24 cellular contexts compared by ENCODE assay signal in the genomic region with DNA sequence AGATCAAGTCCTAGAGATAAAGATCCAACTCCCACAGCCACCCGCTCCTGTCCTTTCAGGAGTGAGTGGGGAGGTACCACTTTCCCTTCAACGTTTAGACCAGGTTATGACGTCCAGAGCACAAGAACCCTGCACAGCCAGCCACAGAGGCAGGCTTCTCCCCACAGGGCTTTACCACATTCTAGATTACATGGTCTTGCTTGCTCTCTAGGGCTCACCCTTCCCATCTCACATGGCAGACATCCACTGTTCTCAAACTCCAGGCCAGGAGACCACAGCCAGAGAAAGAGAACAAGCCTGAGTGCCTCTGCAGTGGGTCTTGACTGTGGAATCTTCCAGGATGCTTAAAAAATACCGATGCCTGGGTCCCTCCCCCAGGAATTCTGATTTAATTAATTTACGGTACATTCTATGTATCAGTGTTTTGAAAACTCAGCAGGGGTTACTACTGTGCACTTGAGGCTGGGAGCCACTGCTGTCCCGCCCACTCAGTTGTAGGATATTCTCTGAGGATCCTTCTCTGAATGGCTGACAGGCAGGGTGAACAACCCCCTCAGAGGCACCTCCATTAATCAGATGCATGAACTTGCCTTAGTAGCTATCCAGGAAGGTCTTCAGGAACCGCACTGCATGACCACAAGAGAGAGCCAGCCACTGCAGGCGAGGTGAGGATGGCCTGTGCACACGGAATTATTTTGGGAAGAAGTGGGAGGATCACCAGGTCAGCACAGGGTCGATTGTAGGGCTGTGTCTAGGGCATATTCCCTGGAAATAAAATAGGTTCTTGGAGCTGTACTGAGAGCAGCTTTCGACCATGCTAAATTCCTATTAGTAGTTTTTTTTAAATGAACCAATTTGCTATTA. TPM values are rescaled to one million over a fixed set of nuclear protein-coding genes. Genes with fewer than 3 reads are reported as not detected.
DNase-seq lines count a peak whose midpoint lies in the region; ATAC-seq and TF ChIP-seq lines count a peak whose summit lies in the region.
"Had no signal": no experiment of that assay in that cellular context is flagged by ENCODE, and none has a peak within 500 bp of the region (broad histone marks: within the 10 kb centered on the region; RNA-seq: fewer than 3 reads in every experiment).

No MANE protein-coding gene starts in this region.

- peak overlapping the region; percentile 29; the same call in 1 of the 2 replicates for H3K27ac Mint-ChIP-seq in WTC11

- TF ChIP-seq CTCF in HEK293 (tag by site-specific recombination; IDR thresholded peaks at IDR 0.05) = no peak
- TF ChIP-seq CTCF in WTC11 (IDR thresholded peaks at IDR 0.05) = no peak
- no peak for TF ChIP-seq CTCF in esophagus muscularis mucosa (IDR thresholded peaks at IDR 0.05)

- H3K4me3 ChIP-seq in HEK293 (ENCODE audit: low read depth, low read length) = no peak overlapping the region
- no peak overlapping the region for H3K4me3 ChIP-seq in esophagus muscularis mucosa
- no peak overlapping the region for H3K4me3 ChIP-seq in mesendoderm (ENCODE audit: low read length)
- H3K4me3 ChIP-seq: BLaER1 treated with 17β-estradiol and CSF1 and Interleukin-3, amounts not matched to agents 10 nM and 100 nM had no signal

- H3K23ac ChIP-seq in mesendoderm (ENCODE audit: low read length) = no peak overlapping the region

- DNase-seq in WTC11 (ENCODE audit: low spot score) = no peak
- peak; percentile 89 for DNase-seq in esophagus muscularis mucosa (ENCODE audit: extremely low spot score)
- peak; percentile 14 for DNase-seq in mesendoderm
- no peak for DNase-seq in dedifferentiated amniotic fluid mesenchymal stem cell (ENCODE audit: extremely low spot score)
- DNase-seq in NCI-H526 treated with DMSO at 0.1 percent for 48 hours (lab: John Stamatoyannopoulos, UW) = no peak
- no peak for DNase-seq in activated naive CD4-positive, alpha-beta T cell (lab: John Stamatoyannopoulos, UW)
- DNase-seq: ACHN; Caco-2; CD4-positive, alpha-beta memory T cell; DND-41; H7; NCI-H1092 treated with DMSO at 0.1 percent for 48 hours; NCI-H1436 treated with DMSO at 0.1 percent for 48 hours; NCI-H1930; NCI-H2227 treated with DMSO at 0.1 percent for 48 hours; NCI-H510A treated with DMSO at 0.1 percent for 48 hours; SHP77; SW 1271 had no signal

- H2BK120ac ChIP-seq in mesendoderm (ENCODE audit: low read depth, low read length) = no peak overlapping the region

- peaks cover 4% of the 10 kb centered on the region; the same call in 1 of the 2 replicates for H3K36me3 Mint-ChIP-seq in WTC11

- no peak overlapping the region for H3K4ac ChIP-seq in mesendoderm (ENCODE audit: low read depth, low read length)

- POLR2A ChIA-PET in HEK293 (lab: Yijun Ruan, JAX) (no interaction called here), WTC11 (lab: Charles Lee) (no interaction called here)

- no peak for TF ChIP-seq EP300 in esophagus muscularis mucosa (IDR thresholded peaks at IDR 0.05)

- H3K4me2 ChIP-seq in mesendoderm (ENCODE audit: low read length) = no peak overlapping the region
- H3K4me2 ChIP-seq: BLaER1 treated with 17β-estradiol and CSF1 and Interleukin-3, amounts not matched to agents 10 nM and 100 nM; KMS-11 had no signal

- no peak overlapping the region for H2BK5ac ChIP-seq in mesendoderm (ENCODE audit: low read length)

- H2AK5ac ChIP-seq in mesendoderm (ENCODE audit: low read length) = no peak overlapping the region

- ATAC-seq in WTC11 = no peak
- no peak for ATAC-seq in GM21390 (IDR thresholded peaks at IDR 0.05; ENCODE audit: unreplicated experiment)

- H2BK15ac ChIP-seq in mesendoderm (replicated peaks; ENCODE audit: low read depth) = no peak overlapping the region

- H3K18ac ChIP-seq in mesendoderm (ENCODE audit: low read length) = no peak overlapping the region

- H3K79me2 ChIP-seq in mesendoderm (ENCODE audit: control insufficient read depth, insufficient read depth, low read length) = no peaks in the 10 kb centered on the region

- H4K5ac ChIP-seq in mesendoderm (ENCODE audit: low read length) = no peak overlapping the region

- intact Hi-C loops in esophagus muscularis mucosa (cut with DNase I) = no loop called here

- H3K9me3 ChIP-seq in HEK293 (ENCODE audit: control insufficient read depth, insufficient read depth, low read depth, low read length) (no peaks in the 10 kb centered on the region), esophagus muscularis mucosa (no peaks in the 10 kb centered on the region)
- H3K9me3 ChIP-seq: BLaER1 treated with 17β-estradiol and CSF1 and Interleukin-3, amounts not matched to agents 10 nM and 100 nM; Caco-2 had no signal

- no peak for TF ChIP-seq POLR2A in esophagus muscularis mucosa (IDR thresholded peaks at IDR 0.05; ENCODE audit: low read depth)

- H3K4me3 Mint-ChIP-seq in WTC11 = no peak overlapping the region
- H3K4me3 Mint-ChIP-seq: CD4-positive, alpha-beta memory T cell had no signal

- H3K27ac ChIP-seq in HEK293 (ENCODE audit: extremely low read depth, low read depth, low read length) (no peak overlapping the region), esophagus muscularis mucosa (replicated peaks in 1 of 4) (no peak overlapping the region), mesendoderm (ENCODE audit: low read depth, low read length) (no peak overlapping the region)
- H3K27ac ChIP-seq: BLaER1 treated with 17β-estradiol and CSF1 and Interleukin-3, amounts not matched to agents 10 nM and 100 nM; HL-60; KMS-11 had no signal

- H3K27me3 Mint-ChIP-seq in WTC11 (ENCODE audit: low read depth) = no peaks in the 10 kb centered on the region
- H3K27me3 Mint-ChIP-seq: CD4-positive, alpha-beta memory T cell had no signal

- WGBS in esophagus muscularis mucosa = 80% methylated on average over 11 of the region's 11 CpGs
- no CpG with 5 or more reads among the region's 11 CpGs for WGBS in mesendoderm (ENCODE audit: extremely low coverage, insufficient coverage, low lambda C conversion rate)

- no peaks in the 10 kb centered on the region for H3K4me1 Mint-ChIP-seq in WTC11

- H3K27me3 ChIP-seq in esophagus muscularis mucosa = no peaks in the 10 kb centered on the region
- H3K27me3 ChIP-seq in mesendoderm (ENCODE audit: insufficient read depth, low read length, poor library complexity) = no peaks in the 10 kb centered on the region
- H3K27me3 ChIP-seq: BLaER1 treated with 17β-estradiol and CSF1 and Interleukin-3, amounts not matched to agents 10 nM and 100 nM had no signal

- no peak overlapping the region for H3K56ac ChIP-seq in mesendoderm (ENCODE audit: low read length)

- no peaks in the 10 kb centered on the region for H3K79me1 ChIP-seq in mesendoderm (ENCODE audit: low read length)

- no peak overlapping the region for H3K9ac ChIP-seq in mesendoderm (ENCODE audit: low read length)
- H3K9ac ChIP-seq: BLaER1 treated with 17β-estradiol and CSF1 and Interleukin-3, amounts not matched to agents 10 nM and 100 nM; KMS-11 had no signal

- H3K36me3 ChIP-seq in HEK293 (ENCODE audit: control insufficient read depth in 2 of 2, insufficient read depth in 1 of 2, low read length in 2 of 2) (no peaks in the 10 kb centered on the region), esophagus muscularis mucosa (no peaks in the 10 kb centered on the region), mesendoderm (ENCODE audit: control insufficient read depth, insufficient read depth, low read length) (no peaks in the 10 kb centered on the region)
- H3K36me3 ChIP-seq: BLaER1 treated with 17β-estradiol and CSF1 and Interleukin-3, amounts not matched to agents 10 nM and 100 nM had no signal

- no peaks in the 10 kb centered on the region for H3K4me1 ChIP-seq in HEK293 (ENCODE audit: control insufficient read depth, insufficient read depth, low read length)
- no peaks in the 10 kb centered on the region for H3K4me1 ChIP-seq in esophagus muscularis mucosa
- no peaks in the 10 kb centered on the region for H3K4me1 ChIP-seq in mesendoderm (ENCODE audit: control insufficient read depth, low read depth, low read length)
- H3K4me1 ChIP-seq: BLaER1 treated with 17β-estradiol and CSF1 and Interleukin-3, amounts not matched to agents 10 nM and 100 nM; Caco-2 had no signal

- H4K8ac ChIP-seq in mesendoderm (ENCODE audit: low read depth, low read length) = no peak overlapping the region

- H3K9me3 Mint-ChIP-seq in WTC11 = peaks cover 13% of the 10 kb centered on the region
- H3K9me3 Mint-ChIP-seq: CD4-positive, alpha-beta memory T cell had no signal

- CTCF ChIA-PET in HEK293 (lab: Yijun Ruan, JAX) = interaction anchor here (0.6 to 1.1 kb wide), 4 partner anchors 16 to 190 kb away, joined by 3 to 4 read pairs (median 3); no protein-coding TSS in a partner anchor
- CTCF ChIA-PET in WTC11 (lab: Charles Lee) = interaction anchor here (0.7 to 1.0 kb wide), 3 partner anchors 13 to 550 kb away, joined by 3 read pairs; no protein-coding TSS in a partner anchor

TF ChIP-seq in HEK293, 187 proteins besides CTCF, POLR2A, EP300 and RAD21 (continues in another document):
- no peak for TF ChIP-seq ZNF324 (tag by site-specific recombination; IDR thresholded peaks at IDR 0.05)
- no peak for TF ChIP-seq ZNF366 (tag by site-specific recombination; conservative IDR thresholded peaks at IDR 0.05)

TF ChIP-seq in WTC11, 78 proteins besides CTCF, POLR2A, EP300 and RAD21 (continues in another document):
- TF ChIP-seq FOXJ3 (CRISPR knock-in tag; IDR thresholded peaks at IDR 0.05; ENCODE audit: borderline replicate concordance) = no peak
- TF ChIP-seq MXD4 (CRISPR knock-in tag; IDR thresholded peaks at IDR 0.05; ENCODE audit: borderline replicate concordance) = no peak
- TF ChIP-seq GRHL2 (CRISPR knock-in tag; IDR thresholded peaks at IDR 0.05; ENCODE audit: insufficient replicate concordance, severe bottlenecking) = no peak
- TF ChIP-seq ZBTB21 (CRISPR knock-in tag; IDR thresholded peaks at IDR 0.05; ENCODE audit: borderline replicate concordance) = no peak
- TF ChIP-seq ZNF396 (CRISPR knock-in tag; IDR thresholded peaks at IDR 0.05; ENCODE audit: borderline replicate concordance) = no peak
- no peak for TF ChIP-seq ZNF416 (CRISPR knock-in tag; IDR thresholded peaks at IDR 0.05)
- TF ChIP-seq RORB (CRISPR knock-in tag; IDR thresholded peaks at IDR 0.05) = no peak

RNA-seq across cellular contexts. Expression of a gene that starts 21.5 kb away (rescaled TPM):
- 31.7 to 44.4 TPM (median 32.9 TPM) in 3 replicates for total RNA-seq in WTC11 (2021)
- 10 to 100 TPM; 10.4 to 46.7 (median 26.5) TPM for total RNA-seq in esophagus muscularis mucosa
- 41.4 TPM for polyA plus RNA-seq in mesendoderm (2013, experiment 1 of 2)
- 39.4 TPM for polyA plus RNA-seq in mesendoderm (2013, experiment 2 of 2)
- total RNA-seq: G401 had no signal

Comparison
In these comparisons a context has a peak if more than half of its experiments do, and no peak if none do; other contexts are left out.
1. DNase-seq: peak in esophagus muscularis mucosa (single experiment) and mesendoderm (single experiment); none in WTC11 (single experiment), dedifferentiated amniotic fluid mesenchymal stem cell (single experiment), NCI-H526 treated with DMSO at 0.1 percent for 48 hours (single experiment) and activated naive CD4-positive, alpha-beta T cell (0 of 4).